In genomic region chr17:1650731-1651558, GRCh38 we compare ENCODE assay signal across 12 cellular contexts. TPM values are rescaled to one million over a fixed set of nuclear protein-coding genes. Genes with fewer than 3 reads are reported as not detected.
DNase-seq lines count a peak whose midpoint lies in the region; ATAC-seq and TF ChIP-seq lines count a peak whose summit lies in the region.
"Had no signal": no experiment of that assay in that cellular context is flagged by ENCODE, and none has a peak within 500 bp of the region (broad histone marks: within the 10 kb centered on the region; RNA-seq: fewer than 3 reads in every experiment).

No MANE protein-coding gene starts in this region.

- DNase-seq in left ventricle myocardium inferior (no peak), Right ventricle myocardium inferior (ENCODE audit: missing footprints) (no peak), mammary epithelial cell (no peak), cerebellar nuclear complex (lab: John Stamatoyannopoulos, UW) (no peak), substantia nigra (lab: John Stamatoyannopoulos, UW) (no peak)
- DNase-seq: Kasumi-1; NCI-H2227 treated with DMSO at 0.1 percent for 48 hours; stimulated activated CD4-positive, alpha-beta T cell treated with anti-CD3 and anti-CD28 coated beads, Interleukin-2, amount 100 ng/mL, for 24 hours; stimulated activated naive CD4-positive, alpha-beta T cell treated with Interleukin-2 at 50 U/mL for 16 hours had no signal

- no peaks in the 10 kb centered on the region for H3K79me2 ChIP-seq in mammary epithelial cell (ENCODE audit: insufficient read depth, low read length)

- TSS peak; percentile 94 for BruUV-seq in mammary epithelial cell (replicated peaks; lab: Mats Ljungman, UMichigan)

- H3K27me3 ChIP-seq in left ventricle myocardium inferior (ENCODE audit: low read depth) = no peaks in the 10 kb centered on the region
- no peaks in the 10 kb centered on the region for H3K27me3 ChIP-seq in mammary epithelial cell (ENCODE audit: insufficient read depth, low read length)
- no peaks in the 10 kb centered on the region for H3K27me3 ChIP-seq in muscle layer of duodenum (ENCODE audit: low read depth, low read length)

- H3K4me3 ChIP-seq in left ventricle myocardium inferior (peak overlapping the region; percentile 95), mammary epithelial cell (replicated peaks in 1 of 3; ENCODE audit: insufficient read depth in 1 of 3, low read depth in 2 of 3, low read length in 3 of 3) (no peak overlapping the region), muscle layer of duodenum (ENCODE audit: low read depth in 1 of 2, low read length in 2 of 2) (no peak overlapping the region)

- H3K4me1 ChIP-seq in left ventricle myocardium inferior = peaks cover 47% of the 10 kb centered on the region
- peaks cover 31% of the 10 kb centered on the region for H3K4me1 ChIP-seq in mammary epithelial cell (ENCODE audit: insufficient read depth, low read length)
- peaks cover 8 to 34% of the 10 kb centered on the region in 2 donors for H3K4me1 ChIP-seq in muscle layer of duodenum (ENCODE audit: control insufficient read depth in 1 of 2, insufficient read depth in 2 of 2, low read length in 2 of 2)

- H3K4me2 ChIP-seq in mammary epithelial cell (ENCODE audit: insufficient read depth, low read depth, low read length) = no peak overlapping the region

- intact Hi-C loops in left ventricle myocardium inferior (cut with micrococcal nuclease) (no loop called here), Right ventricle myocardium inferior (cut with DNase I) (no loop called here), mammary epithelial cell (cut with micrococcal nuclease) (no loop called here)

- H3K9ac ChIP-seq in mammary epithelial cell (ENCODE audit: insufficient read depth, low read length) = no peak overlapping the region

- CTCF ChIA-PET in mammary epithelial cell (lab: Charles Lee; ENCODE audit: low non-redundant PET) = no interaction called here

- TF ChIP-seq CTCF in left ventricle myocardium inferior (IDR thresholded peaks at IDR 0.05; ENCODE audit: borderline replicate concordance) (no peak), mammary epithelial cell (conservative IDR thresholded peaks at IDR 0.05 in 1 of 2, IDR thresholded peaks at IDR 0.05 in 1 of 2; ENCODE audit: extremely low read depth in 1 of 2, insufficient read depth in 1 of 2, low read depth in 1 of 2, low read length in 2 of 2) (no peak)

- no peaks in the 10 kb centered on the region for H3K9me3 ChIP-seq in left ventricle myocardium inferior (replicated peaks)
- no peaks in the 10 kb centered on the region for H3K9me3 ChIP-seq in mammary epithelial cell (replicated peaks; ENCODE audit: insufficient read depth, low read length)
- H3K9me3 ChIP-seq in muscle layer of duodenum (ENCODE audit: control insufficient read depth in 1 of 2, low read length in 2 of 2) = no peaks in the 10 kb centered on the region

- ATAC-seq in Right ventricle myocardium inferior = no peak
- no peak for ATAC-seq in HG03460 (IDR thresholded peaks at IDR 0.05; ENCODE audit: unreplicated experiment)
- ATAC-seq in HG02970 (IDR thresholded peaks at IDR 0.05; ENCODE audit: low FRiP score, unreplicated experiment) = no peak

- no peak overlapping the region for H2AFZ ChIP-seq in mammary epithelial cell (ENCODE audit: low read depth, low read length)

- H3K36me3 ChIP-seq in left ventricle myocardium inferior = peaks cover 69% of the 10 kb centered on the region
- H3K36me3 ChIP-seq in mammary epithelial cell (ENCODE audit: insufficient read depth, low read length) = peaks cover 36% of the 10 kb centered on the region
- peaks cover 43 to 53% of the 10 kb centered on the region in 2 donors for H3K36me3 ChIP-seq in muscle layer of duodenum (ENCODE audit: control insufficient read depth in 1 of 2, insufficient read depth in 2 of 2, low read length in 2 of 2)

- H4K20me1 ChIP-seq in mammary epithelial cell (ENCODE audit: insufficient read depth, low read length) = no peaks in the 10 kb centered on the region

- in situ Hi-C loops in mammary epithelial cell (cut with MboI; ENCODE audit: low sequenced_read_pairs in 2 of 2) = no loop called here

- 77% methylated on average over 19 of the region's 22 CpGs for WGBS in mammary epithelial cell (ENCODE audit: low coverage, missing lambda C conversion rate)

- H3K27ac ChIP-seq in left ventricle myocardium inferior (replicated peaks) (peak overlapping the region; percentile 100), mammary epithelial cell (ENCODE audit: insufficient read depth, low read depth, low read length) (no peak overlapping the region), muscle layer of duodenum (ENCODE audit: low read length) (peak overlapping the region; percentile 79), substantia nigra (ENCODE audit: low read depth, low read length, poor library complexity, severe bottlenecking) (no peak overlapping the region)

- dilution Hi-C loops in mammary epithelial cell (cut with HindIII; ENCODE audit: low sequenced_read_pairs) = loop anchor here (10.0 kb wide), 1 partner anchor 214 kb away; no protein-coding TSS in a partner anchor

RNA-seq across cellular contexts. Expression of gene RILP, which starts 1.3 kb away (rescaled TPM):
- total RNA-seq in left ventricle myocardium inferior = 81.7 TPM
- 73.0 TPM for total RNA-seq in Right ventricle myocardium inferior
- 1 to 10 TPM; 5.1 to 7.8 TPM for total RNA-seq in mammary epithelial cell
- polyA plus RNA-seq in mammary epithelial cell = 3.1 TPM
- not detected for polyA minus RNA-seq in mammary epithelial cell

RNA-seq across cellular contexts. Expression of gene SCARF1, which starts 5.4 kb away (rescaled TPM):
- total RNA-seq in left ventricle myocardium inferior (12.2 TPM), Right ventricle myocardium inferior (12.4 TPM), mammary epithelial cell (under 1 TPM; 0.28 to 0.83 TPM)
- polyA plus RNA-seq in mammary epithelial cell = 0.07 TPM
- 0.41 TPM for polyA minus RNA-seq in mammary epithelial cell

RNA-seq across cellular contexts. Expression of gene SLC43A2, which starts 22.3 kb away (rescaled TPM):
- total RNA-seq in left ventricle myocardium inferior (4.0 TPM), Right ventricle myocardium inferior (5.5 TPM), mammary epithelial cell (10 to 100 TPM; 11.5 to 34.3 TPM)
- polyA plus RNA-seq in mammary epithelial cell = 13.0 TPM
- polyA minus RNA-seq in mammary epithelial cell = 12.4 TPM

RNA-seq across cellular contexts. Expression of gene PRPF8, which starts 33.7 kb away (rescaled TPM):
- 136 TPM for total RNA-seq in left ventricle myocardium inferior
- 120 TPM for total RNA-seq in Right ventricle myocardium inferior
- 100 to 1,000 TPM; 114 to 243 TPM for total RNA-seq in mammary epithelial cell
- 132 TPM for polyA plus RNA-seq in mammary epithelial cell
- polyA minus RNA-seq in mammary epithelial cell = 482 TPM

RNA-seq across cellular contexts. Expression of gene TLCD2, which starts 59.2 kb away (rescaled TPM):
- total RNA-seq in left ventricle myocardium inferior = 1.8 TPM
- 2.4 TPM for total RNA-seq in Right ventricle myocardium inferior
- total RNA-seq in mammary epithelial cell = 1 to 10 TPM; 2.2 to 5.7 TPM
- 0.87 TPM for polyA plus RNA-seq in mammary epithelial cell
- 4.4 TPM for polyA minus RNA-seq in mammary epithelial cell

Comparison
In these comparisons a context has a peak if more than half of its experiments do, and no peak if none do; other contexts are left out.
1. H3K27ac ChIP-seq: peak in left ventricle myocardium inferior (single experiment) and muscle layer of duodenum (single experiment); none in mammary epithelial cell (single experiment) and substantia nigra (single experiment).